10 cellular contexts compared by ENCODE assay signal in the genomic region with DNA sequence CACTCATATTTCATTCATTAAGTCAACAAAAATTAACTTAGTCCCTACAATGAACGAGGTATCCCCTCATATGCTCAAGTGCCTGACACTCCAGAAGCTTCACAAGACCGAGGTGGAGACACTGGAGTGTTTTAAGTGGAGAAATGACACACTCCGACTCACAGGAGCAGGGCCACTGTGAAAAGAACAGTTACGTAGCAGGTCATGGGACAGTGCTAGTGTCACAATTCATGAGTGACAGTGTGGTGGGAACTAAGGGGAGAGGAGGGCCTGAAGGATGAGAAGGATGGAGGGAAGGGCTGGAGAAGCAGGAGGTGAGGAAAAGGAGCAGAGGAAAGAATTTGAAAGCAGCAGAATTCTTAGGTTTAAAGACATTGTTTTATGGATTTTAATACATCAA. TPM values are rescaled to one million over a fixed set of nuclear protein-coding genes. Genes with fewer than 3 reads are reported as not detected.
DNase-seq lines count a peak whose midpoint lies in the region; ATAC-seq and TF ChIP-seq lines count a peak whose summit lies in the region.
"Had no signal": no experiment of that assay in that cellular context is flagged by ENCODE, and none has a peak within 500 bp of the region (broad histone marks: within the 10 kb centered on the region; RNA-seq: fewer than 3 reads in every experiment).

No MANE protein-coding gene starts in this region.

- DNase-seq in activated T-cell treated with anti-CD3 and anti-CD28 coated beads, Interleukin-2, amount 50 U/mL, for 4 hours: no peak
- no peak for DNase-seq in activated T-cell treated with anti-CD3 and anti-CD28 coated beads for 4 hours
- no peak for DNase-seq in WTC11 (ENCODE audit: low spot score)
- DNase-seq in glutamatergic neuron: no peak
- DNase-seq in stimulated activated effector memory CD8-positive, alpha-beta T cell treated with anti-CD3 and anti-CD28 coated beads, Interleukin-12 subunit alpha, Interleukin-12 subunit beta, amount 100 ng/mL, for 72 hours (ENCODE audit: low spot score in 2 of 2): no peak
- DNase-seq in SKM-1 treated with dmso at 0.1 percent for 144 hours (lab: John Stamatoyannopoulos, UW; ENCODE audit: unreplicated experiment): no peak
- no peak for DNase-seq in amygdala (lab: John Stamatoyannopoulos, UW)
- DNase-seq: endodermal cell, NCI-H1930 had no signal

- H3K27ac Mint-ChIP-seq in WTC11: no peak overlapping the region
- H3K27ac Mint-ChIP-seq in glutamatergic neuron (ENCODE audit: unreplicated experiment): no peak overlapping the region
- H3K27ac Mint-ChIP-seq in stimulated activated effector memory CD8-positive, alpha-beta T cell treated with anti-CD3 and anti-CD28 coated beads, Interleukin-12 subunit alpha, Interleukin-12 subunit beta, amount 100 ng/mL, for 72 hours: peak overlapping the region; percentile 88
- H3K27ac Mint-ChIP-seq: endodermal cell had no signal

- ATAC-seq in activated T-cell treated with anti-CD3 and anti-CD28 coated beads, Interleukin-2, amount 50 U/mL, for 4 hours: no peak
- ATAC-seq in WTC11 (no peak), HG03025 (IDR thresholded peaks at IDR 0.05; ENCODE audit: low FRiP score, unreplicated experiment) (no peak)
- ATAC-seq in stimulated activated effector memory CD8-positive, alpha-beta T cell treated with anti-CD3 and anti-CD28 coated beads, Interleukin-12 subunit alpha, Interleukin-12 subunit beta, amount 100 ng/mL, for 72 hours: peak; percentile 55

- H3K27me3 Mint-ChIP-seq in activated T-cell treated with anti-CD3 and anti-CD28 coated beads, Interleukin-2, amount 50 U/mL, for 4 hours (ENCODE audit: low read depth): no peaks in the 10 kb centered on the region
- H3K27me3 Mint-ChIP-seq in WTC11 (ENCODE audit: low read depth) (peaks cover 66% of the 10 kb centered on the region), glutamatergic neuron (ENCODE audit: unreplicated experiment) (peaks cover 2% of the 10 kb centered on the region)

- peaks cover 30% of the 10 kb centered on the region for H3K36me3 Mint-ChIP-seq in activated T-cell treated with anti-CD3 and anti-CD28 coated beads, Interleukin-2, amount 50 U/mL, for 4 hours (ENCODE audit: insufficient read depth)
- H3K36me3 Mint-ChIP-seq in WTC11 (peaks cover 34% of the 10 kb centered on the region), glutamatergic neuron (ENCODE audit: unreplicated experiment) (peaks cover 3% of the 10 kb centered on the region)
- H3K36me3 Mint-ChIP-seq in stimulated activated effector memory CD8-positive, alpha-beta T cell treated with anti-CD3 and anti-CD28 coated beads, Interleukin-12 subunit alpha, Interleukin-12 subunit beta, amount 100 ng/mL, for 72 hours: peaks cover 44% of the 10 kb centered on the region

- CTCF ChIA-PET in WTC11 (lab: Charles Lee): no interaction called here

- no peaks in the 10 kb centered on the region for H3K9me3 Mint-ChIP-seq in activated T-cell treated with anti-CD3 and anti-CD28 coated beads, Interleukin-2, amount 50 U/mL, for 4 hours
- H3K9me3 Mint-ChIP-seq in WTC11: peaks cover 21% of the 10 kb centered on the region
- peaks cover 7% of the 10 kb centered on the region for H3K9me3 Mint-ChIP-seq in glutamatergic neuron (ENCODE audit: unreplicated experiment)
- H3K9me3 Mint-ChIP-seq in stimulated activated effector memory CD8-positive, alpha-beta T cell treated with anti-CD3 and anti-CD28 coated beads, Interleukin-12 subunit alpha, Interleukin-12 subunit beta, amount 100 ng/mL, for 72 hours: no peaks in the 10 kb centered on the region

- peaks cover 29% of the 10 kb centered on the region for H3K4me1 Mint-ChIP-seq in activated T-cell treated with anti-CD3 and anti-CD28 coated beads, Interleukin-2, amount 50 U/mL, for 4 hours (ENCODE audit: low read depth)
- H3K4me1 Mint-ChIP-seq in WTC11 (peaks cover 22% of the 10 kb centered on the region), glutamatergic neuron (ENCODE audit: low read depth, unreplicated experiment) (peaks cover 3% of the 10 kb centered on the region)
- H3K4me1 Mint-ChIP-seq in stimulated activated effector memory CD8-positive, alpha-beta T cell treated with anti-CD3 and anti-CD28 coated beads, Interleukin-12 subunit alpha, Interleukin-12 subunit beta, amount 100 ng/mL, for 72 hours: peaks cover 53% of the 10 kb centered on the region

- POLR2A ChIA-PET in WTC11 (lab: Charles Lee): no interaction called here

- TF ChIP-seq CTCF in WTC11 (IDR thresholded peaks at IDR 0.05) (no peak), glutamatergic neuron (IDR thresholded peaks at IDR 0.05; ENCODE audit: partially characterized antibody, unreplicated experiment) (no peak)

- H3K4me3 Mint-ChIP-seq in activated T-cell treated with anti-CD3 and anti-CD28 coated beads, Interleukin-2, amount 50 U/mL, for 4 hours: peak overlapping the region; percentile 95
- peak overlapping the region; percentile 13; the same call in 1 of the 2 replicates for H3K4me3 Mint-ChIP-seq in WTC11
- H3K4me3 Mint-ChIP-seq in glutamatergic neuron (ENCODE audit: unreplicated experiment): peak overlapping the region; percentile 5
- peak overlapping the region; percentile 71 for H3K4me3 Mint-ChIP-seq in stimulated activated effector memory CD8-positive, alpha-beta T cell treated with anti-CD3 and anti-CD28 coated beads, Interleukin-12 subunit alpha, Interleukin-12 subunit beta, amount 100 ng/mL, for 72 hours

TF ChIP-seq in WTC11, 78 proteins besides CTCF, POLR2A, EP300 and RAD21:
- TF ChIP-seq, protein P1, sequence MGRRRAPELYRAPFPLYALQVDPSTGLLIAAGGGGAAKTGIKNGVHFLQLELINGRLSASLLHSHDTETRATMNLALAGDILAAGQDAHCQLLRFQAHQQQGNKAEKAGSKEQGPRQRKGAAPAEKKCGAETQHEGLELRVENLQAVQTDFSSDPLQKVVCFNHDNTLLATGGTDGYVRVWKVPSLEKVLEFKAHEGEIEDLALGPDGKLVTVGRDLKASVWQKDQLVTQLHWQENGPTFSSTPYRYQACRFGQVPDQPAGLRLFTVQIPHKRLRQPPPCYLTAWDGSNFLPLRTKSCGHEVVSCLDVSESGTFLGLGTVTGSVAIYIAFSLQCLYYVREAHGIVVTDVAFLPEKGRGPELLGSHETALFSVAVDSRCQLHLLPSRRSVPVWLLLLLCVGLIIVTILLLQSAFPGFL (CRISPR knock-in tag; IDR thresholded peaks at IDR 0.05; ENCODE audit: borderline replicate concordance): no peak
- TF ChIP-seq ELF4 (CRISPR knock-in tag; IDR thresholded peaks at IDR 0.05; ENCODE audit: low read depth) (no peak), KAT7 (CRISPR knock-in tag; IDR thresholded peaks at IDR 0.05; ENCODE audit: borderline replicate concordance) (no peak), ZNF232 (CRISPR knock-in tag; IDR thresholded peaks at IDR 0.05) (no peak)
- TF ChIP-seq, protein P2, sequence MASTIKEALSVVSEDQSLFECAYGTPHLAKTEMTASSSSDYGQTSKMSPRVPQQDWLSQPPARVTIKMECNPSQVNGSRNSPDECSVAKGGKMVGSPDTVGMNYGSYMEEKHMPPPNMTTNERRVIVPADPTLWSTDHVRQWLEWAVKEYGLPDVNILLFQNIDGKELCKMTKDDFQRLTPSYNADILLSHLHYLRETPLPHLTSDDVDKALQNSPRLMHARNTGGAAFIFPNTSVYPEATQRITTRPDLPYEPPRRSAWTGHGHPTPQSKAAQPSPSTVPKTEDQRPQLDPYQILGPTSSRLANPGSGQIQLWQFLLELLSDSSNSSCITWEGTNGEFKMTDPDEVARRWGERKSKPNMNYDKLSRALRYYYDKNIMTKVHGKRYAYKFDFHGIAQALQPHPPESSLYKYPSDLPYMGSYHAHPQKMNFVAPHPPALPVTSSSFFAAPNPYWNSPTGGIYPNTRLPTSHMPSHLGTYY (CRISPR knock-in tag; IDR thresholded peaks at IDR 0.05): no peak

RNA-seq across cellular contexts. Expression of gene HLA-A, which starts 1.3 kb away (rescaled TPM):
- total RNA-seq in activated T-cell treated with anti-CD3 and anti-CD28 coated beads, Interleukin-2, amount 50 U/mL, for 4 hours: 1,000 to 10,000 TPM; 1,247 to 1,756 (median 1,527) TPM
- total RNA-seq in WTC11 (2021): 93.2 to 135 TPM (median 134 TPM) in 3 replicates
- total RNA-seq in glutamatergic neuron (ENCODE audit: unreplicated experiment): 60.2 TPM

Comparison
In these comparisons a context has a peak if more than half of its experiments do, and no peak if none do; other contexts are left out.
1. H3K4me3 Mint-ChIP-seq: peak in every context shown above with its lines; median percentile 95 in activated T-cell treated with anti-CD3 and anti-CD28 coated beads, Interleukin-2, amount 50 U/mL, for 4 hours; 71 in stimulated activated effector memory CD8-positive, alpha-beta T cell treated with anti-CD3 and anti-CD28 coated beads, Interleukin-12 subunit alpha, Interleukin-12 subunit beta, amount 100 ng/mL, for 72 hours; 13 in WTC11; 5 in glutamatergic neuron.